In the genomic region with DNA sequence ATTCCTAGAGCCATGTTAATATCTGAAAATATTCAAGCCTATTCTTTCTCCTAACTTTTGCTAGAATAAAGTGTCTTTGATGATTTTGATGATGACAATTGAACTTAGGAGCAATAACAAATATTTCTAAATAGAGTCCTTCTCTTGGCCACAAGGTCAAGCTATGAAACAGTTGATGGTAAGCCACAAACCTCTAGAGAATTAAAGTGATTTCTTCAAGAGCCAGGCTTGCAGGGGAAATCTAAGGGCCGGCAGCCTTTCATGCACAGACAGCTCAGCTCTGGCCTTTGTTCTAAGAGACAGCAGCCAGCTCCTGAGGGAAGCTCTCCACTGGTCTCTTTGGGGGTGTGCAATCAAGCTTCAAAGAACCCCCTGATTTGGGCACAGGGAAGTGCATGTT, we compare ENCODE assay signal across 14 cellular contexts. TPM values are rescaled to one million over a fixed set of nuclear protein-coding genes. Genes with fewer than 3 reads are reported as not detected.
A peak's percentile ranks its signal among the peaks of the same experiment; 100 is the strongest.
DNase-seq lines count a peak whose midpoint lies in the region; ATAC-seq and TF ChIP-seq lines count a peak whose summit lies in the region.
"Had no signal": no experiment of that assay in that cellular context is flagged by ENCODE, and none has a peak within 500 bp of the region (broad histone marks: within the 10 kb centered on the region; RNA-seq: fewer than 3 reads in every experiment).

No MANE protein-coding gene starts in this region.

- DNase-seq in NB4 (ENCODE audit: low read depth), result peak; percentile 40
- DNase-seq in choroid plexus epithelial cell (ENCODE audit: low read depth), result peak; percentile 1
- DNase-seq in neural crest cell (ENCODE audit: low read depth, low spot score), result no peak
- DNase-seq in amygdala (lab: John Stamatoyannopoulos, UW), result no peak
- no peak for DNase-seq in cerebellum (ENCODE audit: low spot score)
- no peak for DNase-seq in T-helper 9 cell
- DNase-seq: Calu3; CD4-positive, CD25-positive, alpha-beta regulatory T cell; DMS79 had no signal

- TF ChIP-seq CTCF in NB4 (IDR thresholded peaks at IDR 0.05; ENCODE audit: low read depth, low read length) (no peak), choroid plexus epithelial cell (conservative IDR thresholded peaks at IDR 0.05; ENCODE audit: low read depth, low read length) (no peak), neural crest cell (conservative IDR thresholded peaks at IDR 0.05) (no peak)

- H3K9me3 Mint-ChIP-seq in neural crest cell, result peaks cover 3% of the 10 kb centered on the region

- no peak for ATAC-seq in GM18520 (IDR thresholded peaks at IDR 0.05; ENCODE audit: unreplicated experiment)
- ATAC-seq: A549, HCT116, K562 had no signal

- no peak overlapping the region for H3K4me3 Mint-ChIP-seq in neural crest cell
- H3K4me3 Mint-ChIP-seq: CD4-positive, CD25-positive, alpha-beta regulatory T cell had no signal

- peaks cover 2% of the 10 kb centered on the region for H3K27me3 Mint-ChIP-seq in neural crest cell (ENCODE audit: low read depth)
- H3K27me3 Mint-ChIP-seq: CD4-positive, CD25-positive, alpha-beta regulatory T cell had no signal

- peak overlapping the region; percentile 64 for H3K27ac Mint-ChIP-seq in neural crest cell (ENCODE audit: unreplicated experiment)
- H3K27ac Mint-ChIP-seq: CD4-positive, CD25-positive, alpha-beta regulatory T cell had no signal

- H3K4me1 Mint-ChIP-seq in neural crest cell, result no peaks in the 10 kb centered on the region

- H3K4me3 ChIP-seq in NB4 (ENCODE audit: low read depth, low read length) (no peak overlapping the region), choroid plexus epithelial cell (ENCODE audit: low read depth, low read length) (no peak overlapping the region)
- H3K4me3 ChIP-seq: A549, K562 had no signal

- H3K36me3 Mint-ChIP-seq in neural crest cell (ENCODE audit: low read depth), result no peaks in the 10 kb centered on the region

- no peak for TF ChIP-seq POLR2A in NB4 (IDR thresholded peaks at IDR 0.05; ENCODE audit: extremely low read depth, insufficient read length)

RNA-seq across cellular contexts. Expression of gene SUSD4, which starts 59.0 kb away (rescaled TPM):
- total RNA-seq in neural crest cell (0.20 and 0.56 TPM in 2 replicates), cerebellum (25.3 TPM)
- total RNA-seq: G401 had no signal

Comparison
In these comparisons a context has a peak if more than half of its experiments do, and no peak if none do; other contexts are left out.
1. DNase-seq: peak in NB4 (single experiment) and choroid plexus epithelial cell (single experiment); none in neural crest cell (single experiment), amygdala (0 of 56), cerebellum (single experiment) and T-helper 9 cell (single experiment).
2. RNA of gene SUSD4, which starts 59.0 kb away (total RNA-seq): 25.3 TPM in cerebellum (single experiment); 0.20 to 0.56 TPM in neural crest cell; every median in the first group is over 10 times any median in the second.